In the genomic region with DNA sequence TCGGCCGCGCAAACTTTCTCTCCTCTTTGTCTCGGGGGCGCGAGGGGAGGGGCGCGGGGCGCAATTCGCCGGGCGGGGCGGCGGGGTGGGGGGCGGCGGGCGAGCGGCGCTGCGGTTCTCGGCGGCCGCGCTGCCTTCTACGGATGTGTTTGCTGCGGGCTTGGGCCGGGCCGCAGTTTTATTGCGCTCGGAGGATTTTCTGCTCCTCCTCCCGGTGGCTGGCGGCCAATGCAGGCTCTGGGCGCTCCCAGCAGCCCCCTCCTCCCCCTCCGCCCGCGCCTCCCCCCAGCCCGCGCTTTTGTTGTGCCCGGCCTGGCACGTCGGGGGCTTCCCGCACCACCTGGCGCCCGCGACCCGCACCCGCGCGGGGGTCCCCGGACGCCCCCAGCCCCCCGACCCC, we compare ENCODE assay signal across 8 cellular contexts. TPM values are rescaled to one million over a fixed set of nuclear protein-coding genes. Genes with fewer than 3 reads are reported as not detected.
DNase-seq lines count a peak whose midpoint lies in the region; ATAC-seq and TF ChIP-seq lines count a peak whose summit lies in the region.

A gene with protein sequence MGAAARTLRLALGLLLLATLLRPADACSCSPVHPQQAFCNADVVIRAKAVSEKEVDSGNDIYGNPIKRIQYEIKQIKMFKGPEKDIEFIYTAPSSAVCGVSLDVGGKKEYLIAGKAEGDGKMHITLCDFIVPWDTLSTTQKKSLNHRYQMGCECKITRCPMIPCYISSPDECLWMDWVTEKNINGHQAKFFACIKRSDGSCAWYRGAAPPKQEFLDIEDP (minus strand): TSS at position 154 of the 400 bp plus-strand sequence. CDS start 299 bp downstream, outside the sequence.

- DNase-seq in activated T-helper 9 cell treated with anti-CD3 and anti-CD28 coated beads, Interleukin-2, amount 50 U/mL, for 16 hours (ENCODE audit: low read depth) = peak; percentile 46
- DNase-seq in fibroblast of pulmonary artery (ENCODE audit: low read depth) = peak; percentile 89
- peak; percentile 54 to 78 (median 74) for DNase-seq in naive thymus-derived CD4-positive, alpha-beta T cell

- POLR2A ChIA-PET in naive thymus-derived CD4-positive, alpha-beta T cell (lab: Charles Lee) = no interaction called here

- no peak for TF ChIP-seq CTCF in C4-2B (conservative IDR thresholded peaks at IDR 0.05)
- TF ChIP-seq CTCF in fibroblast of pulmonary artery (IDR thresholded peaks at IDR 0.05; ENCODE audit: low read length, missing control alignments) = no peak

- H3K4me1 Mint-ChIP-seq in IgD-negative memory B cell = peaks cover 5 to 12% (median 5%) of the 10 kb centered on the region in 3 donors
- peaks cover 7 to 19% (median 12%) of the 10 kb centered on the region in 7 donors for H3K4me1 Mint-ChIP-seq in naive thymus-derived CD4-positive, alpha-beta T cell
- peaks cover 18% of the 10 kb centered on the region for H3K4me1 Mint-ChIP-seq in stimulated activated memory B cell treated with anti-CD40 and anti-IgM and Interleukin-4, amounts not matched to agents 10 μg/mL and 1 μg/mL and 100 μg/mL, for 72 hours

- H3K36me3 Mint-ChIP-seq in IgD-negative memory B cell = no peaks in the 10 kb centered on the region
- H3K36me3 Mint-ChIP-seq in naive thymus-derived CD4-positive, alpha-beta T cell = no peaks in the 10 kb centered on the region
- no peaks in the 10 kb centered on the region for H3K36me3 Mint-ChIP-seq in stimulated activated memory B cell treated with anti-CD40 and anti-IgM and Interleukin-4, amounts not matched to agents 10 μg/mL and 1 μg/mL and 100 μg/mL, for 72 hours

- peak within 1 kb of the TSS; percentile 56 for H3K27ac ChIP-seq in C4-2B
- peak within 1 kb of the TSS; percentile 32 for H3K27ac ChIP-seq in naive thymus-derived CD4-positive, alpha-beta T cell (ENCODE audit: low read depth, low read length)

- no peaks in the 10 kb centered on the region for H3K9me3 ChIP-seq in naive thymus-derived CD4-positive, alpha-beta T cell (ENCODE audit: control insufficient read depth in 2 of 3, low read length in 3 of 3)

- no peak within 1 kb of the TSS for H3K27ac Mint-ChIP-seq in IgD-negative memory B cell
- peak within 1 kb of the TSS in 1 of 9 donors; percentile 3 for H3K27ac Mint-ChIP-seq in naive thymus-derived CD4-positive, alpha-beta T cell
- H3K27ac Mint-ChIP-seq in stimulated activated memory B cell treated with anti-CD40 and anti-IgM and Interleukin-4, amounts not matched to agents 10 μg/mL and 1 μg/mL and 100 μg/mL, for 72 hours = peak within 1 kb of the TSS; percentile 81

- peak; percentile 89 for ATAC-seq in naive thymus-derived CD4-positive, alpha-beta T cell
- peak; percentile 63 for ATAC-seq in stimulated activated memory B cell treated with anti-CD40 and anti-IgM and Interleukin-4, amounts not matched to agents 10 μg/mL and 1 μg/mL and 100 μg/mL, for 72 hours
- no peak for ATAC-seq in GM18909 (IDR thresholded peaks at IDR 0.05; ENCODE audit: poor library complexity, unreplicated experiment)

- H3K4me1 ChIP-seq in naive thymus-derived CD4-positive, alpha-beta T cell (ENCODE audit: control insufficient read depth in 2 of 2, insufficient read depth in 2 of 2, low read length in 2 of 2) = peaks cover 0 to 7% of the 10 kb centered on the region in 2 donors

- H3K36me3 ChIP-seq in naive thymus-derived CD4-positive, alpha-beta T cell (ENCODE audit: control insufficient read depth in 2 of 3, insufficient read depth in 3 of 3, low read length in 3 of 3) = no peaks in the 10 kb centered on the region

- H3K9me3 Mint-ChIP-seq in IgD-negative memory B cell = no peaks in the 10 kb centered on the region
- no peaks in the 10 kb centered on the region for H3K9me3 Mint-ChIP-seq in naive thymus-derived CD4-positive, alpha-beta T cell
- no peaks in the 10 kb centered on the region for H3K9me3 Mint-ChIP-seq in stimulated activated memory B cell treated with anti-CD40 and anti-IgM and Interleukin-4, amounts not matched to agents 10 μg/mL and 1 μg/mL and 100 μg/mL, for 72 hours

- no peaks in the 10 kb centered on the region for H3K27me3 ChIP-seq in naive thymus-derived CD4-positive, alpha-beta T cell (ENCODE audit: control insufficient read depth in 2 of 2, insufficient read depth in 2 of 2, low read length in 2 of 2)

- intact Hi-C loops in naive thymus-derived CD4-positive, alpha-beta T cell (cut with micrococcal nuclease) = loop anchor here in 1 of 2 donors (1.0 to 5.0 kb wide), 4 partner anchors 34 to 85 kb away; a partner anchor contains a TSS

- peaks cover 5% of the 10 kb centered on the region for H3K27me3 Mint-ChIP-seq in IgD-negative memory B cell
- H3K27me3 Mint-ChIP-seq in naive thymus-derived CD4-positive, alpha-beta T cell = peaks cover 0 to 48% (median 0%) of the 10 kb centered on the region in 5 donors
- peaks cover 30% of the 10 kb centered on the region for H3K27me3 Mint-ChIP-seq in stimulated activated memory B cell treated with anti-CD40 and anti-IgM and Interleukin-4, amounts not matched to agents 10 μg/mL and 1 μg/mL and 100 μg/mL, for 72 hours

- H3K4me3 Mint-ChIP-seq in IgD-negative memory B cell = peak within 1 kb of the TSS; percentile 83 to 97 (median 85)
- H3K4me3 Mint-ChIP-seq in naive thymus-derived CD4-positive, alpha-beta T cell = peak within 1 kb of the TSS; percentile 62 to 88 (median 80)
- peak within 1 kb of the TSS; percentile 76 for H3K4me3 Mint-ChIP-seq in stimulated activated memory B cell treated with anti-CD40 and anti-IgM and Interleukin-4, amounts not matched to agents 10 μg/mL and 1 μg/mL and 100 μg/mL, for 72 hours

- CTCF ChIA-PET in naive thymus-derived CD4-positive, alpha-beta T cell (lab: Charles Lee) = no interaction called here

- peak within 1 kb of the TSS; percentile 84 for H3K4me3 ChIP-seq in fibroblast of pulmonary artery (replicated peaks; ENCODE audit: low read depth, low read length)
- H3K4me3 ChIP-seq in naive thymus-derived CD4-positive, alpha-beta T cell (ENCODE audit: low read length) = peak within 1 kb of the TSS; percentile 49

TF ChIP-seq in PFSK-1, 5 proteins besides CTCF, POLR2A, EP300 and RAD21:
- TF ChIP-seq POLR2AphosphoS5 (IDR thresholded peaks at IDR 0.05; ENCODE audit: low read depth, low read length) = peak; percentile 72
- TF ChIP-seq FOXP2 (optimal IDR thresholded peaks at IDR 0.05; ENCODE audit: borderline replicate concordance, extremely low read depth, extremely low read length, insufficient read depth) = no peak
- TF ChIP-seq, protein P1, sequence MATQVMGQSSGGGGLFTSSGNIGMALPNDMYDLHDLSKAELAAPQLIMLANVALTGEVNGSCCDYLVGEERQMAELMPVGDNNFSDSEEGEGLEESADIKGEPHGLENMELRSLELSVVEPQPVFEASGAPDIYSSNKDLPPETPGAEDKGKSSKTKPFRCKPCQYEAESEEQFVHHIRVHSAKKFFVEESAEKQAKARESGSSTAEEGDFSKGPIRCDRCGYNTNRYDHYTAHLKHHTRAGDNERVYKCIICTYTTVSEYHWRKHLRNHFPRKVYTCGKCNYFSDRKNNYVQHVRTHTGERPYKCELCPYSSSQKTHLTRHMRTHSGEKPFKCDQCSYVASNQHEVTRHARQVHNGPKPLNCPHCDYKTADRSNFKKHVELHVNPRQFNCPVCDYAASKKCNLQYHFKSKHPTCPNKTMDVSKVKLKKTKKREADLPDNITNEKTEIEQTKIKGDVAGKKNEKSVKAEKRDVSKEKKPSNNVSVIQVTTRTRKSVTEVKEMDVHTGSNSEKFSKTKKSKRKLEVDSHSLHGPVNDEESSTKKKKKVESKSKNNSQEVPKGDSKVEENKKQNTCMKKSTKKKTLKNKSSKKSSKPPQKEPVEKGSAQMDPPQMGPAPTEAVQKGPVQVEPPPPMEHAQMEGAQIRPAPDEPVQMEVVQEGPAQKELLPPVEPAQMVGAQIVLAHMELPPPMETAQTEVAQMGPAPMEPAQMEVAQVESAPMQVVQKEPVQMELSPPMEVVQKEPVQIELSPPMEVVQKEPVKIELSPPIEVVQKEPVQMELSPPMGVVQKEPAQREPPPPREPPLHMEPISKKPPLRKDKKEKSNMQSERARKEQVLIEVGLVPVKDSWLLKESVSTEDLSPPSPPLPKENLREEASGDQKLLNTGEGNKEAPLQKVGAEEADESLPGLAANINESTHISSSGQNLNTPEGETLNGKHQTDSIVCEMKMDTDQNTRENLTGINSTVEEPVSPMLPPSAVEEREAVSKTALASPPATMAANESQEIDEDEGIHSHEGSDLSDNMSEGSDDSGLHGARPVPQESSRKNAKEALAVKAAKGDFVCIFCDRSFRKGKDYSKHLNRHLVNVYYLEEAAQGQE (IDR thresholded peaks at IDR 0.05; ENCODE audit: insufficient read depth in 1 of 2, low read depth in 2 of 2, low read length in 2 of 2) = 0 out of 4 replicates have a peak, but pooled peaks of 1 of the 2 experiments have one; percentile 24
- peak; percentile 86; the same call in 1 of the 2 replicates for TF ChIP-seq TAF1 (IDR thresholded peaks at IDR 0.05; ENCODE audit: borderline replicate concordance, insufficient read depth, low read length)
TF ChIP-seq in PFSK-1: peak in this region for 3.

RNA-seq across cellular contexts. Expression of the gene that starts here (rescaled TPM):
- polyA plus RNA-seq in IgD-negative memory B cell = 0.34 TPM
- polyA plus RNA-seq in PFSK-1 (2012; ENCODE audit: insufficient read length, low read depth) = 236 TPM
- total RNA-seq in naive thymus-derived CD4-positive, alpha-beta T cell = 10 to 100 TPM in 1 of 5 experiments, 1 to 10 TPM in 4; 1.2 to 46.1 (median 5.8) TPM
- under 1 TPM; 0.23 to 0.31 TPM for polyA plus RNA-seq in naive thymus-derived CD4-positive, alpha-beta T cell
